Comparison of ENCODE assay signal across 17 cellular contexts in the genomic region with DNA sequence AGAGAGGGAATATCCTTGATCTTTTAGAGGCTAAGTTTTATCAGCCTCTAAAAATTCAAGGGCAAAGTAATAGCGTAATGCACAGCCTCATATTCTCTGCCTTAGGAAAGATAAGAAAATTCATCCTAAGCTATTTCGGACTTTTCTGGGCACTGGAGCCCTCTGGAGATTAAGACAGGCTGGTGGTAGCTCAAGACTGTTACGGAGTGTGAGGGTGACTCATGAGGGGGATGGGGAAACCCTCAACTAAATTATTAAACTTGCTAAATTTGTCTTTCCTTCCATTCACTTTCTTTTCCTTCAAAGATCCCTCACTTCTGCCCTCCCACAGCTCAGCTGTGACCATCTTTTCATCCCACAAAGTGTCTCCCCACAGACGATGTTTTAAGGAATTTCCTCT.
A peak's percentile ranks its signal among the peaks of the same experiment; 100 is the strongest.
DNase-seq lines count a peak whose midpoint lies in the region; ATAC-seq, FAIRE-seq and TF ChIP-seq lines count a peak whose summit lies in the region.
"Had no signal": no experiment of that assay in that cellular context is flagged by ENCODE, and none has a peak within 500 bp of the region (broad histone marks: within the 10 kb centered on the region; RNA-seq: fewer than 3 reads in every experiment).

No MANE protein-coding gene starts in this region.

- no TSS peak for BruUV-seq in endothelial cell of umbilical vein (replicated peaks; lab: Mats Ljungman, UMichigan)

- H3K79me2 ChIP-seq in endothelial cell of umbilical vein (ENCODE audit: control insufficient read depth, insufficient read depth, low read length): no peaks in the 10 kb centered on the region

- no peaks in the 10 kb centered on the region for H3K9me3 Mint-ChIP-seq in progenitor cell of endocrine pancreas (ENCODE audit: low read depth)
- H3K9me3 Mint-ChIP-seq: CD4-positive, alpha-beta memory T cell had no signal

- H3K4me3 ChIP-seq in BLaER1 (no peak overlapping the region), endothelial cell of umbilical vein (replicated peaks in 1 of 3; ENCODE audit: insufficient read depth in 1 of 3, low read depth in 1 of 3, low read length in 3 of 3) (no peak overlapping the region)
- H3K4me3 ChIP-seq: GM12878 had no signal

- H3K27ac ChIP-seq in BLaER1 (no peak overlapping the region), endothelial cell of umbilical vein (ENCODE audit: insufficient read depth, low read depth, low read length) (peak overlapping the region; percentile 67)

- H3K4me1 ChIP-seq in BLaER1 (peaks cover 65% of the 10 kb centered on the region), endothelial cell of umbilical vein (ENCODE audit: control insufficient read depth, extremely low read depth, insufficient read depth, low read length) (peaks cover 18% of the 10 kb centered on the region)

- ATAC-seq in HG03457 (IDR thresholded peaks at IDR 0.05; ENCODE audit: unreplicated experiment): no peak
- ATAC-seq: GM12878, HepG2, Panc1, Right ventricle myocardium inferior had no signal

- peaks cover 20% of the 10 kb centered on the region for H3K36me3 Mint-ChIP-seq in progenitor cell of endocrine pancreas (ENCODE audit: insufficient read depth)
- H3K36me3 Mint-ChIP-seq: CD4-positive, alpha-beta memory T cell had no signal

- peak overlapping the region; percentile 8 for H3K27ac Mint-ChIP-seq in progenitor cell of endocrine pancreas
- H3K27ac Mint-ChIP-seq: CD4-positive, alpha-beta memory T cell; H9 had no signal

- no peaks in the 10 kb centered on the region for H3K27me3 ChIP-seq in BLaER1
- H3K27me3 ChIP-seq in endothelial cell of umbilical vein (ENCODE audit: control insufficient read depth in 2 of 2, insufficient read depth in 2 of 2, low read length in 2 of 2): no peaks in the 10 kb centered on the region

- H3K4me2 ChIP-seq in BLaER1: peak overlapping the region; percentile 62
- peak overlapping the region; percentile 57 for H3K4me2 ChIP-seq in endothelial cell of umbilical vein (ENCODE audit: insufficient read depth, low read length)

- H3K27me3 Mint-ChIP-seq in progenitor cell of endocrine pancreas: no peaks in the 10 kb centered on the region
- H3K27me3 Mint-ChIP-seq: CD4-positive, alpha-beta memory T cell had no signal

- no peaks in the 10 kb centered on the region for H3K9me1 ChIP-seq in endothelial cell of umbilical vein (replicated peaks; ENCODE audit: control insufficient read depth, extremely low read depth, insufficient read depth, low read length)

- H4K20me1 ChIP-seq in BLaER1: peaks cover 25% of the 10 kb centered on the region
- no peaks in the 10 kb centered on the region for H4K20me1 ChIP-seq in endothelial cell of umbilical vein (replicated peaks; ENCODE audit: control insufficient read depth, extremely low read depth, insufficient read depth, low read length)

- no peak for TF ChIP-seq POLR2A in endothelial cell of umbilical vein (IDR thresholded peaks at IDR 0.05; ENCODE audit: low read depth, low read length)

- intact Hi-C loops in endothelial cell of umbilical vein (cut with micrococcal nuclease): no loop called here

- CTCF ChIA-PET in endothelial cell of umbilical vein (lab: Charles Lee): interaction anchor here (1.1 kb wide), 1 partner anchor 106 kb away, joined by 4 read pairs; no protein-coding TSS in a partner anchor

- TF ChIP-seq CTCF in endothelial cell of umbilical vein (IDR thresholded peaks at IDR 0.05; ENCODE audit: extremely low read depth in 1 of 2, insufficient read depth in 1 of 2, low read depth in 1 of 2, low read length in 2 of 2) (no peak), progenitor cell of endocrine pancreas (IDR thresholded peaks at IDR 0.05; ENCODE audit: unreplicated experiment) (no peak)

- H3K4me1 Mint-ChIP-seq in progenitor cell of endocrine pancreas (ENCODE audit: low read depth): no peaks in the 10 kb centered on the region
- H3K4me1 Mint-ChIP-seq: CD4-positive, alpha-beta memory T cell had no signal

- H2AFZ ChIP-seq in endothelial cell of umbilical vein (ENCODE audit: low read depth, low read length): peak overlapping the region; percentile 56

- DNase-seq in MV-4-11 (lab: John Stamatoyannopoulos, UW): peak; percentile 46
- no peak for DNase-seq in endothelial cell of umbilical vein (ENCODE audit: low read depth, low spot score)
- DNase-seq in progenitor cell of endocrine pancreas (ENCODE audit: low spot score, unreplicated experiment): no peak
- no peak for DNase-seq in activated CD8-positive, alpha-beta memory T cell treated with anti-CD3 and anti-CD28 coated beads for 24 hours
- DNase-seq in stimulated activated CD4-positive, alpha-beta T cell treated with anti-CD3 and anti-CD28 coated beads, Interleukin-2, amount 100 ng/mL, for 24 hours: no peak
- DNase-seq: CD4-positive, alpha-beta memory T cell; DMS79; H9; MM.1S; NCI-H146 had no signal

- H3K4me3 Mint-ChIP-seq in progenitor cell of endocrine pancreas (ENCODE audit: low read depth): no peak overlapping the region
- H3K4me3 Mint-ChIP-seq: CD4-positive, alpha-beta memory T cell; H9 had no signal

- peaks cover 37% of the 10 kb centered on the region; the same call in 1 of the 2 replicates for H3K36me3 ChIP-seq in BLaER1
- H3K36me3 ChIP-seq in endothelial cell of umbilical vein (ENCODE audit: control insufficient read depth in 2 of 2, extremely low read depth in 1 of 2, insufficient read depth in 2 of 2, low read length in 2 of 2): no peaks in the 10 kb centered on the region

- POLR2A ChIA-PET in endothelial cell of umbilical vein (lab: Charles Lee): no interaction called here

- no peak overlapping the region for H3K9ac ChIP-seq in BLaER1
- no peak overlapping the region for H3K9ac ChIP-seq in endothelial cell of umbilical vein (replicated peaks; ENCODE audit: extremely low read depth, insufficient read depth, low read length)

- FAIRE-seq in endothelial cell of umbilical vein (lab: Jason Lieb, UNC): no peak
- FAIRE-seq: GM12878, GM18507, HepG2 had no signal

- dilution Hi-C loops in endothelial cell of umbilical vein (cut with MboI; ENCODE audit: extremely low pct_ligation_motif_present, low sequenced_read_pairs): no loop called here

- H3K9me3 ChIP-seq in BLaER1: no peaks in the 10 kb centered on the region; the same call in none of the 2 replicates
- no peaks in the 10 kb centered on the region for H3K9me3 ChIP-seq in endothelial cell of umbilical vein (replicated peaks; ENCODE audit: control insufficient read depth, insufficient read depth, low read length)

TF ChIP-seq in endothelial cell of umbilical vein, 7 proteins besides CTCF, POLR2A, EP300 and RAD21:
- TF ChIP-seq, protein P1, sequence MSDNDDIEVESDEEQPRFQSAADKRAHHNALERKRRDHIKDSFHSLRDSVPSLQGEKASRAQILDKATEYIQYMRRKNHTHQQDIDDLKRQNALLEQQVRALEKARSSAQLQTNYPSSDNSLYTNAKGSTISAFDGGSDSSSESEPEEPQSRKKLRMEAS (IDR thresholded peaks at IDR 0.05; ENCODE audit: insufficient read depth, insufficient read length): no peak
- TF ChIP-seq MYC (IDR thresholded peaks at IDR 0.05; ENCODE audit: low read depth, low read length) (no peak), FOS (IDR thresholded peaks at IDR 0.05; ENCODE audit: borderline replicate concordance, insufficient read depth, low read length) (no peak), POLR2AphosphoS5 (IDR thresholded peaks at IDR 0.05; ENCODE audit: insufficient read depth, low read depth, low read length) (no peak), JUN (IDR thresholded peaks at IDR 0.05; ENCODE audit: borderline replicate concordance, insufficient read depth, insufficient read length, low read depth) (no peak), GATA2 (IDR thresholded peaks at IDR 0.05; ENCODE audit: insufficient read depth, insufficient read length, low read depth, low read length) (no peak), EZH2 (IDR thresholded peaks at IDR 0.05; ENCODE audit: borderline replicate concordance, low read depth, low read length, severe bottlenecking) (no peak)
